Comparison of ENCODE assay signal across 14 cellular contexts in the genomic region with DNA sequence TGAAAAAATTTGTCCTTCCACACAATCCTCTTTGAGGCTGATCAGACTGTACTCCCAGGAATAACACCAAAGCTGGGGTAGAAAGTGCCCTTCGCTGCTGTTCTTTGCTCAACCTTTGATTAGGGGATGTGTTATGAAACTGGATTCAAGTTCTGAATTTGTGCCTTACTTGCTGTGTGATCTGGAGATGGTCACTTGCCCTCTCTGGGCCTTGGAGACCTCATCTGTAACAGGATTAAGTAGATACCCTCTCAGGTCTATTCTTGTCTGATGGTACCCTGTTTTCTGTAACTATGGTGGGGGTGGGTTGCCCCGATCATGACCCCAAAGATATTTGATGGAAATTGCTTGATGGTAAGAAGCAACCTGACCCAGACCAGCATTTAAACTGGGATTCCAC.
DNase-seq lines count a peak whose midpoint lies in the region; ATAC-seq and TF ChIP-seq lines count a peak whose summit lies in the region.
"Had no signal": no experiment of that assay in that cellular context is flagged by ENCODE, and none has a peak within 500 bp of the region (broad histone marks: within the 10 kb centered on the region; RNA-seq: fewer than 3 reads in every experiment).

No MANE protein-coding gene starts in this region.

- H3K4me3 ChIP-seq in heart right ventricle (no peak overlapping the region), HEK293 (ENCODE audit: low read depth, low read length) (no peak overlapping the region), skeletal muscle tissue (ENCODE audit: low read length in 3 of 3) (peak overlapping the region in 2 of 3 donors; percentile 31 to 34)
- H3K4me3 ChIP-seq: HAP-1 had no signal

- WGBS in heart right ventricle, 2 donors = 95% methylated on average over 2 of the region's 2 CpGs

- H3K27me3 ChIP-seq in heart right ventricle = no peaks in the 10 kb centered on the region
- H3K27me3 ChIP-seq in skeletal muscle tissue (ENCODE audit: control insufficient read depth in 3 of 3, insufficient read depth in 3 of 3, low read length in 3 of 3) = no peaks in the 10 kb centered on the region
- H3K27me3 ChIP-seq: BE2C had no signal

- POLR2A ChIA-PET in HEK293 (lab: Yijun Ruan, JAX) = no interaction called here

- TF ChIP-seq CTCF in heart right ventricle (IDR thresholded peaks at IDR 0.05) (no peak), HEK293 (tag by site-specific recombination; IDR thresholded peaks at IDR 0.05) (no peak), brain (conservative IDR thresholded peaks at IDR 0.05) (no peak)

- H3K27ac Mint-ChIP-seq in brain = peak overlapping the region in 3 of 5 experiments; percentile 66 to 83 (median 83)
- H3K27ac Mint-ChIP-seq: CD4-positive, alpha-beta T cell had no signal

- H3K36me3 Mint-ChIP-seq in brain = peaks cover 17% of the 10 kb centered on the region

- peak overlapping the region in 1 of 3 donors; percentile 68 for H3K9ac ChIP-seq in skeletal muscle tissue (ENCODE audit: low read depth in 1 of 3, low read length in 3 of 3)

- peak overlapping the region in 9 of 10 donors; percentile 40 to 86 (median 77) for H3K27ac ChIP-seq in heart right ventricle
- no peak overlapping the region for H3K27ac ChIP-seq in HEK293 (ENCODE audit: extremely low read depth, low read depth, low read length)
- no peak overlapping the region for H3K27ac ChIP-seq in skeletal muscle tissue (ENCODE audit: low read depth, low read length)

- H3K4me3 Mint-ChIP-seq in brain = no peak overlapping the region
- H3K4me3 Mint-ChIP-seq: CD4-positive, alpha-beta T cell had no signal

- intact Hi-C loops in heart right ventricle (cut with DNase I) (no loop called here), cardiac septum (cut with DNase I) (loop anchor here (5.0 kb wide), 1 partner anchor 140 kb away; no protein-coding TSS in a partner anchor)

- H3K4me1 ChIP-seq in heart right ventricle = peaks cover 3 to 42% (median 13%) of the 10 kb centered on the region in 9 donors
- no peaks in the 10 kb centered on the region for H3K4me1 ChIP-seq in HEK293 (ENCODE audit: control insufficient read depth, insufficient read depth, low read length)
- H3K4me1 ChIP-seq in skeletal muscle tissue (ENCODE audit: control insufficient read depth in 3 of 3, insufficient read depth in 3 of 3, low read length in 3 of 3) = peaks cover 7 to 29% (median 13%) of the 10 kb centered on the region in 3 donors
- H3K4me1 ChIP-seq: Caco-2, HAP-1 had no signal

- H3K36me3 ChIP-seq in heart right ventricle (no peaks in the 10 kb centered on the region), HEK293 (ENCODE audit: control insufficient read depth in 2 of 2, insufficient read depth in 1 of 2, low read length in 2 of 2) (no peaks in the 10 kb centered on the region), skeletal muscle tissue (ENCODE audit: control insufficient read depth in 3 of 3, insufficient read depth in 3 of 3, low read length in 3 of 3) (no peaks in the 10 kb centered on the region)
- H3K36me3 ChIP-seq: HAP-1 had no signal

- CTCF ChIA-PET in HEK293 (lab: Yijun Ruan, JAX) = no interaction called here

- DNase-seq in heart right ventricle (no peak), cardiac septum (ENCODE audit: low spot score) (no peak)
- no peak for DNase-seq in activated T-cell treated with anti-CD3 and anti-CD28 coated beads, Interleukin-2, amount 50 U/mL, for 48 hours
- DNase-seq: ACHN; BE2C; C1 segment of cervical spinal cord; Caco-2; CD4-positive, alpha-beta T cell; IMR-90 had no signal

- no peak for ATAC-seq in heart right ventricle
- no peak for ATAC-seq in HG02588 (IDR thresholded peaks at IDR 0.05; ENCODE audit: unreplicated experiment)

- peaks cover 4% of the 10 kb centered on the region for H3K27me3 Mint-ChIP-seq in brain

- H3K4me1 Mint-ChIP-seq in brain = peaks cover 19% of the 10 kb centered on the region

- H3K9me3 ChIP-seq in heart right ventricle (no peaks in the 10 kb centered on the region), HEK293 (ENCODE audit: control insufficient read depth, insufficient read depth, low read depth, low read length) (no peaks in the 10 kb centered on the region), skeletal muscle tissue (ENCODE audit: control insufficient read depth in 3 of 3, low read length in 3 of 3) (no peaks in the 10 kb centered on the region)
- H3K9me3 ChIP-seq: BE2C, Caco-2, HAP-1 had no signal

- peaks cover 0 to 2% (median 0%) of the 10 kb centered on the region in 5 experiments for H3K9me3 Mint-ChIP-seq in brain
- H3K9me3 Mint-ChIP-seq: CD4-positive, alpha-beta T cell had no signal

TF ChIP-seq in HEK293, 187 proteins besides CTCF, POLR2A, EP300 and RAD21:
- TF ChIP-seq ZNF274 (IDR thresholded peaks at IDR 0.05; ENCODE audit: low read length) = no peak
- TF ChIP-seq ZNF274 (tag by site-specific recombination; IDR thresholded peaks at IDR 0.05; ENCODE audit: borderline replicate concordance) = no peak
- TF ChIP-seq ZFP37 (tag by site-specific recombination; IDR thresholded peaks at IDR 0.05) = no peak
- TF ChIP-seq YY1 (tag by site-specific recombination; IDR thresholded peaks at IDR 0.05) = no peak
- TF ChIP-seq IKZF3 (tag by site-specific recombination; IDR thresholded peaks at IDR 0.05) = no peak
- TF ChIP-seq TRIM28 (IDR thresholded peaks at IDR 0.05; ENCODE audit: borderline replicate concordance, low read length) = no peak
- peak; percentile 73 for TF ChIP-seq ZNF768 (tag by site-specific recombination; IDR thresholded peaks at IDR 0.05)
TF ChIP-seq in HEK293: peak in this region for 1.

Comparison
In these comparisons a context has a peak if more than half of its experiments do, and no peak if none do; other contexts are left out.
1. H3K27ac ChIP-seq: peak in heart right ventricle (9 of 10); none in HEK293 (single experiment) and skeletal muscle tissue (single experiment).
2. H3K4me3 ChIP-seq: peak in skeletal muscle tissue (2 of 3); none in heart right ventricle (0 of 10) and HEK293 (single experiment).